ENCODE assay signal across 8 cellular contexts in genomic region chr19:39126312-39126561, GRCh38. TPM values are rescaled to one million over a fixed set of nuclear protein-coding genes. Genes with fewer than 3 reads are reported as not detected.
A peak's percentile ranks its signal among the peaks of the same experiment; 100 is the strongest.
DNase-seq lines count a peak whose midpoint lies in the region; ATAC-seq and TF ChIP-seq lines count a peak whose summit lies in the region.

No MANE protein-coding gene starts in this region.

- no peaks in the 10 kb centered on the region for H3K9me3 ChIP-seq in MM.1S (replicated peaks; ENCODE audit: insufficient read depth, low read length)
- no peaks in the 10 kb centered on the region for H3K9me3 ChIP-seq in effector memory CD4-positive, alpha-beta T cell (ENCODE audit: control insufficient read depth, low read length)

- no peaks in the 10 kb centered on the region for H3K9me2 ChIP-seq in MM.1S (replicated peaks; ENCODE audit: insufficient read depth, low read length)

- H3K4me3 ChIP-seq in BJ (ENCODE audit: low read depth, low read length) (peak overlapping the region; percentile 93), MM.1S (ENCODE audit: low read length) (peak overlapping the region; percentile 92)
- peak overlapping the region; percentile 84 for H3K4me3 ChIP-seq in effector memory CD4-positive, alpha-beta T cell (ENCODE audit: insufficient read depth, low read depth, low read length, poor library complexity, severe bottlenecking)

- H3K4me3 Mint-ChIP-seq in nephron progenitor cell: peak overlapping the region; percentile 97

- H3F3A ChIP-seq in MM.1S (ENCODE audit: insufficient read depth, low read length): no peaks in the 10 kb centered on the region

- H3K27ac Mint-ChIP-seq in nephron progenitor cell: peak overlapping the region; percentile 98

- peak overlapping the region; percentile 79; the same call in 1 of the 2 replicates for H3K9ac ChIP-seq in MM.1S (ENCODE audit: low read length)

- CTCF ChIA-PET in BJ (lab: Yijun Ruan, JAX): interaction anchor here (1.3 to 1.7 kb wide), 2 partner anchors 26 to 61 kb away, joined by 4 to 5 read pairs; no protein-coding TSS in a partner anchor

- ATAC-seq in GM18868 (IDR thresholded peaks at IDR 0.05; ENCODE audit: unreplicated experiment): no peak
- ATAC-seq in GM21360 (IDR thresholded peaks at IDR 0.05; ENCODE audit: unreplicated experiment): no peak

- H3K27ac ChIP-seq in MM.1S (ENCODE audit: low read length): no peak overlapping the region
- peak overlapping the region; percentile 94 for H3K27ac ChIP-seq in effector memory CD4-positive, alpha-beta T cell (ENCODE audit: insufficient read depth, low read length, poor library complexity, severe bottlenecking)

- H3K27me3 ChIP-seq in BJ (ENCODE audit: control insufficient read depth, insufficient read depth, low read length): no peaks in the 10 kb centered on the region
- no peaks in the 10 kb centered on the region for H3K27me3 ChIP-seq in MM.1S (replicated peaks; ENCODE audit: insufficient read depth, low read length)
- H3K27me3 ChIP-seq in effector memory CD4-positive, alpha-beta T cell (replicated peaks; ENCODE audit: control insufficient read depth, insufficient read depth, low read length, poor library complexity, severe bottlenecking): no peaks in the 10 kb centered on the region

- peak overlapping the region; percentile 93 for H2AFZ ChIP-seq in MM.1S (ENCODE audit: low read length)

- H4K20me1 ChIP-seq in MM.1S (ENCODE audit: insufficient read depth, low read length): no peaks in the 10 kb centered on the region

- H3K27me3 Mint-ChIP-seq in nephron progenitor cell (ENCODE audit: low read depth, poor library complexity): peaks cover 14% of the 10 kb centered on the region

- H3K36me3 ChIP-seq in BJ (ENCODE audit: control insufficient read depth, insufficient read depth, low read length) (no peaks in the 10 kb centered on the region), MM.1S (replicated peaks; ENCODE audit: insufficient read depth, low read length) (no peaks in the 10 kb centered on the region)
- no peaks in the 10 kb centered on the region for H3K36me3 ChIP-seq in effector memory CD4-positive, alpha-beta T cell (ENCODE audit: control insufficient read depth, insufficient read depth, low read length)

- TF ChIP-seq CTCF in BJ (IDR thresholded peaks at IDR 0.05; ENCODE audit: insufficient read depth, low read depth, low read length): no peak
- no peak for TF ChIP-seq CTCF in MM.1S (IDR thresholded peaks at IDR 0.05; ENCODE audit: low read length)
- TF ChIP-seq CTCF in nephron progenitor cell (IDR thresholded peaks at IDR 0.05): no peak

- H3K4me2 ChIP-seq in MM.1S (ENCODE audit: low read depth, low read length): peak overlapping the region; percentile 76

- H3K36me3 Mint-ChIP-seq in nephron progenitor cell (ENCODE audit: low read depth): no peaks in the 10 kb centered on the region

- peaks cover 48% of the 10 kb centered on the region for H3K79me2 ChIP-seq in MM.1S (ENCODE audit: low read length)

- H3K9me3 Mint-ChIP-seq in nephron progenitor cell: no peaks in the 10 kb centered on the region

- POLR2A ChIA-PET in BJ (lab: Charles Lee): interaction anchor here (0.5 kb wide), 1 partner anchor 286 kb away, joined by 4 read pairs; the partner anchor contains the start of gene PLEKHG2

- no peak for DNase-seq in BJ (ENCODE audit: low read depth)
- DNase-seq in MM.1S: no peak
- no peak for DNase-seq in effector memory CD4-positive, alpha-beta T cell
- no peak for DNase-seq in nephron progenitor cell
- DNase-seq in NCI-H1105 treated with DMSO at 0.1 percent for 48 hours (lab: John Stamatoyannopoulos, UW): no peak
- DNase-seq in activated CD4-positive, alpha-beta T cell treated with anti-CD3 and anti-CD28 coated beads, Interleukin-2, amount 50 U/mL, for 1 hour: no peak

- peaks cover 69% of the 10 kb centered on the region for H3K4me1 Mint-ChIP-seq in nephron progenitor cell

- H3K4me1 ChIP-seq in MM.1S (ENCODE audit: low read length): peaks cover 9% of the 10 kb centered on the region; the same call in 1 of the 2 replicates
- peaks cover 10% of the 10 kb centered on the region for H3K4me1 ChIP-seq in effector memory CD4-positive, alpha-beta T cell (ENCODE audit: control insufficient read depth, insufficient read depth, low read length, poor library complexity, severe bottlenecking)

RNA-seq across cellular contexts. Expression of gene PAK4, which starts 0.7 kb away (rescaled TPM):
- 10.2 and 19.6 TPM in 2 replicates for polyA plus RNA-seq in BJ (2011; rRNA removed)
- 17.9 and 24.7 TPM in 2 replicates for polyA minus RNA-seq in BJ (2011; rRNA and poly(A)+ RNA removed)

RNA-seq across cellular contexts. Expression of gene ACP7, which starts 42.1 kb away (rescaled TPM):
- polyA plus RNA-seq in BJ (2011; rRNA removed): not detected in 2 replicates
- polyA minus RNA-seq in BJ (2011; rRNA and poly(A)+ RNA removed): not detected in 2 replicates
